ENCODE assay signal across 12 cellular contexts in genomic region chr4:149838036-149838435, GRCh38. TPM values are rescaled to one million over a fixed set of nuclear protein-coding genes. Genes with fewer than 3 reads are reported as not detected.
"Had no signal": no experiment of that assay in that cellular context is flagged by ENCODE, and none has a peak within 500 bp of the region (broad histone marks: within the 10 kb centered on the region; RNA-seq: fewer than 3 reads in every experiment).

No MANE protein-coding gene starts in this region.

- H3K9me3 Mint-ChIP-seq: GM23338, HFFc6 had no signal

- H3K4me1 ChIP-seq: HAP-1 had no signal

- H3K4me3 ChIP-seq: GM23248, GM23338, HAP-1 had no signal

- H3K27ac ChIP-seq: GM23248 had no signal

- H2AFZ ChIP-seq: GM23248, GM23338 had no signal

- ATAC-seq: GM23338, HCT116 had no signal

- DNase-seq: GM23248, GOT3, H7, H9, HCEC 1CT, HFFc6 had no signal

- H3K4me2 ChIP-seq: GM23338 had no signal

- H3K4me3 Mint-ChIP-seq: GM23338, H9, HFFc6 had no signal

- FAIRE-seq: H1, H54 had no signal

- H3K4me1 Mint-ChIP-seq: GM23338 had no signal

- H3K36me3 ChIP-seq: HAP-1 had no signal

- H3K9me3 ChIP-seq: HAP-1 had no signal

- H3K27ac Mint-ChIP-seq: GM23338, H9, HFFc6 had no signal

- H3K9ac ChIP-seq: GM23248 had no signal

RNA-seq across cellular contexts. Expression of gene IQCM, which starts 22.4 kb away (rescaled TPM):
- total RNA-seq: GM23338, H1, H4 had no signal
- polyA plus RNA-seq: GM23248, GM23338, H1 had no signal
